23 cellular contexts compared by ENCODE assay signal in the genomic region with DNA sequence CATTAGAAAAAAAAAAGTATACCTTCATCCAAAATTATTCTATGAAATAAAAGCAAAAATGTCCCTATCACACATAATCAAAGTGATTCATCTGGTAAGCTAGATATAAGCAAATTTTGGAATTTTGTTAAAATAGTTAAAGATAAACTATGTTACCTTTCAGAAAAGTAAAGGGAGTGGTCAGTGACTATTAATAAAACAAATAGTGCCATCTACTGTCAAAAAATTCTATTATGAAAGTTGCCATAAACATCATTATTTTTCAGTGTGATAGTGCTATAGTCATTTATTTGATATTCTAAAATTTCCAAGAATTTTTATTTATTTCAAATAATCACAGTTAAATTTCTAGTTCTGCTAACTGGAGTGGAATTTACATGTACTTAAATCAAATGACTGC.
DNase-seq lines count a peak whose midpoint lies in the region; ATAC-seq, FAIRE-seq and TF ChIP-seq lines count a peak whose summit lies in the region.
"Had no signal": no experiment of that assay in that cellular context is flagged by ENCODE, and none has a peak within 500 bp of the region (broad histone marks: within the 10 kb centered on the region; RNA-seq: fewer than 3 reads in every experiment).

No MANE protein-coding gene starts in this region.

- no peak overlapping the region for H3K9ac ChIP-seq in PC-3 (ENCODE audit: low read length)

- H3K79me2 ChIP-seq in PC-3 (ENCODE audit: low read length) = no peaks in the 10 kb centered on the region

- no peaks in the 10 kb centered on the region for H3F3A ChIP-seq in PC-3 (ENCODE audit: low read length, unreplicated experiment)

- H3K36me3 ChIP-seq in PC-3 (ENCODE audit: low read depth, low read length) (no peaks in the 10 kb centered on the region), BE2C (no peaks in the 10 kb centered on the region)
- H3K36me3 ChIP-seq: gastrocnemius medialis, left ventricle myocardium inferior, transverse colon had no signal

- H3K4me3 ChIP-seq in PC-3 (ENCODE audit: low read length) = no peak overlapping the region
- no peak overlapping the region for H3K4me3 ChIP-seq in BE2C (ENCODE audit: low read depth, low read length)
- H3K4me3 ChIP-seq: body of pancreas, gastrocnemius medialis, left ventricle myocardium inferior, transverse colon had no signal

- H3K27me3 ChIP-seq in PC-3 (ENCODE audit: low read length) (no peaks in the 10 kb centered on the region), BE2C (no peaks in the 10 kb centered on the region)
- H3K27me3 ChIP-seq: body of pancreas, gastrocnemius medialis, transverse colon had no signal

- peak; percentile 12 for FAIRE-seq in endometrium (lab: Jason Lieb, UNC)

- CTCF ChIA-PET in PC-3 (lab: Charles Lee) = no interaction called here

- H3K4me1 ChIP-seq in PC-3 (ENCODE audit: insufficient read depth, low read length) (no peaks in the 10 kb centered on the region), BE2C (no peaks in the 10 kb centered on the region)
- H3K4me1 ChIP-seq: body of pancreas, gastrocnemius medialis, left ventricle myocardium inferior, transverse colon had no signal

- peak; percentile 47 for TF ChIP-seq CTCF in PC-3 (conservative IDR thresholded peaks at IDR 0.05; ENCODE audit: low read depth, low read length)
- TF ChIP-seq CTCF in BE2C (IDR thresholded peaks at IDR 0.05; ENCODE audit: low read depth, low read length) = no peak

- no peak for TF ChIP-seq EP300 in Ishikawa (IDR thresholded peaks at IDR 0.05; ENCODE audit: borderline replicate concordance)

- no peak for ATAC-seq in PC-3
- no peak for ATAC-seq in HG02973 (IDR thresholded peaks at IDR 0.05; ENCODE audit: unreplicated experiment)
- ATAC-seq: body of pancreas; gastrocnemius medialis; stimulated activated memory B cell treated with anti-CD40 and anti-IgM and Interleukin-4, amounts not matched to agents 10 μg/mL and 1 μg/mL and 100 μg/mL, for 72 hours had no signal

- POLR2A ChIA-PET in PC-3 (lab: Charles Lee; ENCODE audit: unreplicated experiment) = no interaction called here

- H4K20me1 ChIP-seq in PC-3 (ENCODE audit: low read length) = no peaks in the 10 kb centered on the region

- intact Hi-C loops in PC-3 (cut with micrococcal nuclease) = no loop called here

- H3K9me2 ChIP-seq in PC-3 (replicated peaks; ENCODE audit: low read length) = no peaks in the 10 kb centered on the region

- TF ChIP-seq RAD21 in Ishikawa (IDR thresholded peaks at IDR 0.05; ENCODE audit: low read depth) = peak; percentile 42

- no peak overlapping the region for H3K4me2 ChIP-seq in PC-3 (ENCODE audit: low read length)

- H3K9me3 ChIP-seq in PC-3 (ENCODE audit: low read length) (no peaks in the 10 kb centered on the region), BE2C (no peaks in the 10 kb centered on the region)
- H3K9me3 ChIP-seq: body of pancreas, gastrocnemius medialis, left ventricle myocardium inferior, transverse colon had no signal

- no TSS peak for BruUV-seq in PC-3 (replicated peaks; lab: Mats Ljungman, UMichigan)

- H3K27ac ChIP-seq in PC-3 (ENCODE audit: low read length) = no peak overlapping the region
- H3K27ac ChIP-seq: body of pancreas, epithelial cell of prostate, gastrocnemius medialis, left ventricle myocardium inferior, transverse colon had no signal

- DNase-seq in DMS53 (lab: John Stamatoyannopoulos, UW) (peak; percentile 18), DMS53 treated with DMSO at 0.1 percent for 48 hours (lab: John Stamatoyannopoulos, UW; ENCODE audit: unreplicated experiment) (no peak), PC-3 (peak; percentile 23), BE2C (no peak), NCI-H128 (lab: John Stamatoyannopoulos, UW; ENCODE audit: unreplicated experiment) (no peak)
- DNase-seq: 8988T; activated CD4-positive, alpha-beta T cell treated with anti-CD3 and anti-CD28 coated beads, Interleukin-2, amount 10 ng/mL, durations not matched to agents 7 days and 5 days; activated naive CD4-positive, alpha-beta T cell treated with anti-CD3 and anti-CD28 coated beads for 36 hours; body of pancreas; CD4-positive, alpha-beta memory T cell; dermis blood vessel endothelial cell; EL; gastrocnemius medialis; left ventricle myocardium inferior; MV-4-11; retina; stimulated activated CD4-positive, alpha-beta T cell treated with anti-CD3 and anti-CD28 coated beads, Interleukin-12 subunit alpha, Interleukin-12 subunit beta, amount 100 ng/mL, for 4 hours; transverse colon had no signal

- no peak overlapping the region for H2AFZ ChIP-seq in PC-3 (ENCODE audit: low read length)

TF ChIP-seq in Ishikawa, 13 proteins besides CTCF, POLR2A, EP300 and RAD21:
- TF ChIP-seq TCF12 (IDR thresholded peaks at IDR 0.05; ENCODE audit: low read depth) (no peak), CREB1 (IDR thresholded peaks at IDR 0.05; ENCODE audit: low read depth) (no peak), YY1 (IDR thresholded peaks at IDR 0.05; ENCODE audit: low read depth) (no peak), TAF1 (IDR thresholded peaks at IDR 0.05; ENCODE audit: low read depth) (no peak), MAX (IDR thresholded peaks at IDR 0.05) (no peak), REST (IDR thresholded peaks at IDR 0.05; ENCODE audit: low read depth) (no peak)
- TF ChIP-seq, protein P1, sequence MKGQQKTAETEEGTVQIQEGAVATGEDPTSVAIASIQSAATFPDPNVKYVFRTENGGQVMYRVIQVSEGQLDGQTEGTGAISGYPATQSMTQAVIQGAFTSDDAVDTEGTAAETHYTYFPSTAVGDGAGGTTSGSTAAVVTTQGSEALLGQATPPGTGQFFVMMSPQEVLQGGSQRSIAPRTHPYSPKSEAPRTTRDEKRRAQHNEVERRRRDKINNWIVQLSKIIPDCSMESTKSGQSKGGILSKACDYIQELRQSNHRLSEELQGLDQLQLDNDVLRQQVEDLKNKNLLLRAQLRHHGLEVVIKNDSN (IDR thresholded peaks at IDR 0.05) = no peak
TF ChIP-seq in Ishikawa: peak in this region for 0.

Comparison
In these comparisons a context has a peak if more than half of its experiments do, and no peak if none do; other contexts are left out.
1. DNase-seq: peak in DMS53 (single experiment) and PC-3 (single experiment); none in DMS53 treated with DMSO at 0.1 percent for 48 hours (single experiment), BE2C (single experiment) and NCI-H128 (single experiment).